In the genomic region with DNA sequence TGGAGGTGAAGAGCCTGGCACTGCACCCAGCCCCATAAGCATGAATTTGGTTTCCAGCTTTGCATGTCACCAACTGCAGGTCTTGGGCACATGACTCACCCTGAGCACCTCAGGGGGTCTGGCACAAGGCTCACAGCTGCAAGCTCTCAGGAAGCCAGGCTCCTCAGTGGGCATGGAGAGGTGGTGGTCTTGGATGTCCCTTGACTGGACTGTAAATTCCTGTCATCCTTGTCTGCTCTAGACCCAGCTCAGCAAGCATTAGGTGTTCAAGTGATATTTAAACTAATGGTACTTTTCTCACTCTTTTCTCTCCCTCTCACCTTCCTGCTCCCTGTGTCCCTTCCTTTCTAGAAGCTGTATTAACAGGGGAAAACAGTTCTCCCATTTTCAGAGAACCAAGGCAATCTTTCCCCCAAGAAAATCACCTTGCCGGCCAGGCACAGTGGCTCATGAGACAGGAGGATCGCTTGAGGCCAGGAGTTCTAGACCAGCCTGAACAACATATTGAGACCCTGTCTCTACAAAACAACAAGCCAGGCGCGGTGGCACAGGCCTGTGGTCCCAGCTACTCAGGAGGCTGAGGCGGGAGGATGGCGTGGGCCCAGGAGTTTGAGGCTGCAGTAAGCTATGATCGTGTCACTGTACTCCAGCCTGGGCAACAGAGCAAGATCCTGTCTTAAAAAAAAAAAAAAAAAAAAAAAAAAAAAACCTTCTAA, we compare ENCODE assay signal across 2 cellular contexts.
A peak's percentile ranks its signal among the peaks of the same experiment; 100 is the strongest.
TF ChIP-seq lines count a peak whose summit lies in the region.

No MANE protein-coding gene starts in this region.

TF ChIP-seq in HEK293, 187 proteins besides CTCF, POLR2A, EP300 and RAD21 (continued from another document):
- TF ChIP-seq, protein P1, sequence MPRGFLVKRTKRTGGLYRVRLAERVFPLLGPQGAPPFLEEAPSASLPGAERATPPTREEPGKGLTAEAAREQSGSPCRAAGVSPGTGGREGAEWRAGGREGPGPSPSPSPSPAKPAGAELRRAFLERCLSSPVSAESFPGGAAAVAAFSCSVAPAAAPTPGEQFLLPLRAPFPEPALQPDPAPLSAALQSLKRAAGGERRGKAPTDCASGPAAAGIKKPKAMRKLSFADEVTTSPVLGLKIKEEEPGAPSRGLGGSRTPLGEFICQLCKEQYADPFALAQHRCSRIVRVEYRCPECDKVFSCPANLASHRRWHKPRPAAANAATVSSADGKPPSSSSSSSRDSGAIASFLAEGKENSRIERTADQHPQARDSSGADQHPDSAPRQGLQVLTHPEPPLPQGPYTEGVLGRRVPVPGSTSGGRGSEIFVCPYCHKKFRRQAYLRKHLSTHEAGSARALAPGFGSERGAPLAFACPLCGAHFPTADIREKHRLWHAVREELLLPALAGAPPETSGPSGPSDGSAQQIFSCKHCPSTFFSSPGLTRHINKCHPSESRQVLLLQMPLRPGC (tag by site-specific recombination; IDR thresholded peaks at IDR 0.05), result no peak
- TF ChIP-seq ZNF629 (tag by site-specific recombination; IDR thresholded peaks at IDR 0.05) (peak; percentile 17; the same call in 1 of the 2 replicates), ZNF121 (tag by site-specific recombination; IDR thresholded peaks at IDR 0.05) (peak; percentile 96), ZNF791 (tag by site-specific recombination; IDR thresholded peaks at IDR 0.05) (no peak), GLIS1 (tag by site-specific recombination; IDR thresholded peaks at IDR 0.05) (peak; percentile 83), KLF7 (tag by site-specific recombination; IDR thresholded peaks at IDR 0.05; ENCODE audit: borderline replicate concordance) (no peak), ZNF596 (tag by site-specific recombination; IDR thresholded peaks at IDR 0.05) (no peak), ZNF146 (tag by site-specific recombination; IDR thresholded peaks at IDR 0.05) (no peak), ZNF266 (tag by site-specific recombination; IDR thresholded peaks at IDR 0.05; ENCODE audit: low read depth) (no peak), HOXD13 (CRISPR knock-in tag; IDR thresholded peaks at IDR 0.05; ENCODE audit: borderline replicate concordance) (no peak), RBAK (tag by site-specific recombination; IDR thresholded peaks at IDR 0.05) (no peak), PRDM1 (tag by site-specific recombination; IDR thresholded peaks at IDR 0.05) (peak; percentile 81), ZIC2 (tag by site-specific recombination; IDR thresholded peaks at IDR 0.05) (peak; percentile 68), GLI4 (tag by site-specific recombination; IDR thresholded peaks at IDR 0.05) (no peak), IKZF3 (tag by site-specific recombination; IDR thresholded peaks at IDR 0.05) (0 out of 2 replicates have a peak, but pooled peaks have one; percentile 17), ZNF792 (tag by site-specific recombination; IDR thresholded peaks at IDR 0.05) (no peak), ZFP69B (tag by site-specific recombination; IDR thresholded peaks at IDR 0.05) (no peak), ZNF133 (tag by site-specific recombination; IDR thresholded peaks at IDR 0.05) (no peak), ZNF510 (tag by site-specific recombination; IDR thresholded peaks at IDR 0.05; ENCODE audit: insufficient replicate concordance) (no peak)
- TF ChIP-seq, protein P2, sequence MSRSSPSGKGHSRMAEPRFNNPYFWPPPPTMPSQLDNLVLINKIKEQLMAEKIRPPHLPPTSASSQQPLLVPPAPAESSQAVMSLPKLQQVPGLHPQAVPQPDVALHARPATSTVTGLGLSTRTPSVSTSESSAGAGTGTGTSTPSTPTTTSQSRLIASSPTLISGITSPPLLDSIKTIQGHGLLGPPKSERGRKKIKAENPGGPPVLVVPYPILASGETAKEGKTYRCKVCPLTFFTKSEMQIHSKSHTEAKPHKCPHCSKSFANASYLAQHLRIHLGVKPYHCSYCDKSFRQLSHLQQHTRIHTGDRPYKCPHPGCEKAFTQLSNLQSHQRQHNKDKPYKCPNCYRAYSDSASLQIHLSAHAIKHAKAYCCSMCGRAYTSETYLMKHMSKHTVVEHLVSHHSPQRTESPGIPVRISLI (tag by site-specific recombination; IDR thresholded peaks at IDR 0.05), result 0 out of 2 replicates have a peak, but pooled peaks have one; percentile 4
- TF ChIP-seq, protein P3, sequence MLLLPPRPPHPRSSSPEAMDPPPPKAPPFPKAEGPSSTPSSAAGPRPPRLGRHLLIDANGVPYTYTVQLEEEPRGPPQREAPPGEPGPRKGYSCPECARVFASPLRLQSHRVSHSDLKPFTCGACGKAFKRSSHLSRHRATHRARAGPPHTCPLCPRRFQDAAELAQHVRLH (tag by site-specific recombination; IDR thresholded peaks at IDR 0.05), result no peak
- TF ChIP-seq, protein P4, sequence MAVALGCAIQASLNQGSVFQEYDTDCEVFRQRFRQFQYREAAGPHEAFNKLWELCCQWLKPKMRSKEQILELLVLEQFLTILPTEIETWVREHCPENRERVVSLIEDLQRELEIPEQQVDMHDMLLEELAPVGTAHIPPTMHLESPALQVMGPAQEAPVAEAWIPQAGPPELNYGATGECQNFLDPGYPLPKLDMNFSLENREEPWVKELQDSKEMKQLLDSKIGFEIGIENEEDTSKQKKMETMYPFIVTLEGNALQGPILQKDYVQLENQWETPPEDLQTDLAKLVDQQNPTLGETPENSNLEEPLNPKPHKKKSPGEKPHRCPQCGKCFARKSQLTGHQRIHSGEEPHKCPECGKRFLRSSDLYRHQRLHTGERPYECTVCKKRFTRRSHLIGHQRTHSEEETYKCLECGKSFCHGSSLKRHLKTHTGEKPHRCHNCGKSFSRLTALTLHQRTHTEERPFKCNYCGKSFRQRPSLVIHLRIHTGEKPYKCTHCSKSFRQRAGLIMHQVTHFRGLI (tag by site-specific recombination; IDR thresholded peaks at IDR 0.05), result no peak

TF ChIP-seq in WTC11, 78 proteins besides CTCF, POLR2A, EP300 and RAD21 (continued from another document):
- TF ChIP-seq, protein P5, sequence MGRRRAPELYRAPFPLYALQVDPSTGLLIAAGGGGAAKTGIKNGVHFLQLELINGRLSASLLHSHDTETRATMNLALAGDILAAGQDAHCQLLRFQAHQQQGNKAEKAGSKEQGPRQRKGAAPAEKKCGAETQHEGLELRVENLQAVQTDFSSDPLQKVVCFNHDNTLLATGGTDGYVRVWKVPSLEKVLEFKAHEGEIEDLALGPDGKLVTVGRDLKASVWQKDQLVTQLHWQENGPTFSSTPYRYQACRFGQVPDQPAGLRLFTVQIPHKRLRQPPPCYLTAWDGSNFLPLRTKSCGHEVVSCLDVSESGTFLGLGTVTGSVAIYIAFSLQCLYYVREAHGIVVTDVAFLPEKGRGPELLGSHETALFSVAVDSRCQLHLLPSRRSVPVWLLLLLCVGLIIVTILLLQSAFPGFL (CRISPR knock-in tag; IDR thresholded peaks at IDR 0.05; ENCODE audit: borderline replicate concordance), result no peak
